ENCODE assay signal across 9 cellular contexts in the genomic region with DNA sequence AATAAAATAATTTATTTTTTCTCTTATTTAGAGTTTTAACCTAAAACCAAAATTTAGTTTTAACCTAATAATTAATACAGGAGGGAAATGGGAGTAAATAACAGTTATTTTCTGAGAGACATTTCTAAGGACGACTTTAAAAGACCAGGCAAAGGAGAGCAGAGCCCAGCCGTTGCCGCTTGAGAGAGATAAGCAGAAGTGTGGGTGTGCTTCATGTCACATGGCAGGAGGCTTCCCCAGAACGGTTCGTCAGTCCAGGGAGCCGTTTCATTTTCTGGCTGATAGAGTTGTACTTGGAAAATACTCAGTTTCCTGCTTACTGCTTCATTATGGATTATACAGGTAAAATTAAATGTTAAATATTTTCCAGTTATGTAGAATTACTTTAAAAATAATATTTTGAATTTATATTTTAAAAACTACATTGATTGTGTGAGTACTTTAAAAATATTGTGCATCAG.
DNase-seq lines count a peak whose midpoint lies in the region; ATAC-seq and TF ChIP-seq lines count a peak whose summit lies in the region.
"Had no signal": no experiment of that assay in that cellular context is flagged by ENCODE, and none has a peak within 500 bp of the region (broad histone marks: within the 10 kb centered on the region; RNA-seq: fewer than 3 reads in every experiment).

No MANE protein-coding gene starts in this region.

- H3K27ac ChIP-seq in mammary epithelial cell (ENCODE audit: insufficient read depth, low read depth, low read length) (peak overlapping the region; percentile 58), lower lobe of right lung (peak overlapping the region; percentile 28), upper lobe of right lung (no peak overlapping the region)
- H3K27ac ChIP-seq: 22Rv1 had no signal

- dilution Hi-C loops in mammary epithelial cell (cut with HindIII; ENCODE audit: low sequenced_read_pairs) = loop anchor here (5.0 kb wide), 1 partner anchor 48 kb away; no protein-coding TSS in a partner anchor

- TF ChIP-seq CTCF in mammary epithelial cell (conservative IDR thresholded peaks at IDR 0.05 in 1 of 2, IDR thresholded peaks at IDR 0.05 in 1 of 2; ENCODE audit: extremely low read depth in 1 of 2, insufficient read depth in 1 of 2, low read depth in 1 of 2, low read length in 2 of 2) = no peak
- TF ChIP-seq CTCF in lower lobe of right lung (IDR thresholded peaks at IDR 0.05) = no peak
- TF ChIP-seq CTCF in upper lobe of right lung (IDR thresholded peaks at IDR 0.05) = no peak

- intact Hi-C loops in mammary epithelial cell (cut with micrococcal nuclease) (no loop called here), lower lobe of right lung (cut with DNase I) (no loop called here), upper lobe of right lung (cut with DNase I) (no loop called here)

- H3K9ac ChIP-seq in mammary epithelial cell (ENCODE audit: insufficient read depth, low read length) = peak overlapping the region; percentile 54

- no peak overlapping the region for H2AFZ ChIP-seq in mammary epithelial cell (ENCODE audit: low read depth, low read length)

- peak; percentile 31 for ATAC-seq in HG02571 (IDR thresholded peaks at IDR 0.05; ENCODE audit: unreplicated experiment)
- ATAC-seq in lower lobe of right lung = peak; percentile 84 to 89
- ATAC-seq in upper lobe of right lung = peak; percentile 95

- peak; percentile 48 for DNase-seq in DMS153 (lab: John Stamatoyannopoulos, UW)
- no peak for DNase-seq in DMS153 treated with DMSO at 0.1 percent for 48 hours (lab: John Stamatoyannopoulos, UW; ENCODE audit: unreplicated experiment)
- DNase-seq in NCI-H2227 (lab: John Stamatoyannopoulos, UW; ENCODE audit: unreplicated experiment) = peak; percentile 29
- peak; percentile 54 for DNase-seq in mammary epithelial cell
- DNase-seq in lower lobe of right lung = peak; percentile 68
- DNase-seq in upper lobe of right lung = no peak
- DNase-seq in GM19240 (ENCODE audit: insufficient read length, low spot score) = no peak

- H4K20me1 ChIP-seq in mammary epithelial cell (ENCODE audit: insufficient read depth, low read length) = no peaks in the 10 kb centered on the region

- CTCF ChIA-PET in mammary epithelial cell (lab: Charles Lee; ENCODE audit: low non-redundant PET) = interaction anchor here (0.7 kb wide), 1 partner anchor 27 kb away, joined by 5 read pairs; no protein-coding TSS in a partner anchor

- peak overlapping the region; percentile 92 for H3K4me2 ChIP-seq in mammary epithelial cell (ENCODE audit: insufficient read depth, low read depth, low read length)

- no peaks in the 10 kb centered on the region for H3K36me3 ChIP-seq in mammary epithelial cell (ENCODE audit: insufficient read depth, low read length)
- H3K36me3 ChIP-seq in lower lobe of right lung = no peaks in the 10 kb centered on the region
- no peaks in the 10 kb centered on the region for H3K36me3 ChIP-seq in upper lobe of right lung

- peaks cover 43% of the 10 kb centered on the region for H3K4me1 ChIP-seq in mammary epithelial cell (ENCODE audit: insufficient read depth, low read length)
- peaks cover 43% of the 10 kb centered on the region for H3K4me1 ChIP-seq in lower lobe of right lung
- H3K4me1 ChIP-seq in upper lobe of right lung = peaks cover 28% of the 10 kb centered on the region

- H3K27me3 ChIP-seq in mammary epithelial cell (ENCODE audit: insufficient read depth, low read length) = no peaks in the 10 kb centered on the region
- no peaks in the 10 kb centered on the region for H3K27me3 ChIP-seq in lower lobe of right lung (ENCODE audit: low read depth)
- H3K27me3 ChIP-seq in upper lobe of right lung = no peaks in the 10 kb centered on the region

- WGBS in mammary epithelial cell (ENCODE audit: low coverage, missing lambda C conversion rate) = 3% methylated on average over 6 of the region's 6 CpGs

- H3K9me3 ChIP-seq in mammary epithelial cell (replicated peaks; ENCODE audit: insufficient read depth, low read length) (no peaks in the 10 kb centered on the region), lower lobe of right lung (no peaks in the 10 kb centered on the region), upper lobe of right lung (no peaks in the 10 kb centered on the region)

- H3K79me2 ChIP-seq in mammary epithelial cell (ENCODE audit: insufficient read depth, low read length) = peaks cover 54% of the 10 kb centered on the region

- BruUV-seq in mammary epithelial cell (replicated peaks; lab: Mats Ljungman, UMichigan) = no TSS peak

- H3K4me3 ChIP-seq in mammary epithelial cell (replicated peaks in 1 of 3; ENCODE audit: insufficient read depth in 1 of 3, low read depth in 2 of 3, low read length in 3 of 3) (peak overlapping the region; percentile 2 to 37 (median 20)), lower lobe of right lung (peak overlapping the region; percentile 13), upper lobe of right lung (peak overlapping the region; percentile 23)

- in situ Hi-C loops in mammary epithelial cell (cut with MboI; ENCODE audit: low sequenced_read_pairs in 2 of 2) = no loop called here

Comparison
In these comparisons a context has a peak if more than half of its experiments do, and no peak if none do; other contexts are left out.
1. DNase-seq: peak in DMS153 (single experiment), NCI-H2227 (single experiment), mammary epithelial cell (single experiment) and lower lobe of right lung (single experiment); none in DMS153 treated with DMSO at 0.1 percent for 48 hours (single experiment), upper lobe of right lung (single experiment) and GM19240 (single experiment).
2. ATAC-seq: peak in every context shown above with its lines; median percentile 95 in upper lobe of right lung; 86 in lower lobe of right lung; 31 in HG02571.
3. Peak in every context shown above with its lines, with median percentiles within 50 percentile points of each other: H3K4me3 ChIP-seq.